23 cellular contexts compared by ENCODE assay signal in genomic region chr21:34732388-34732821, GRCh38.
"Had no signal": no experiment of that assay in that cellular context is flagged by ENCODE, and none has a peak within 500 bp of the region (broad histone marks: within the 10 kb centered on the region; RNA-seq: fewer than 3 reads in every experiment).

No MANE protein-coding gene starts in this region.

- H3K9me3 ChIP-seq: tibial artery, uterus had no signal

- FAIRE-seq: frontal cortex had no signal

- H3K4me3 ChIP-seq: lung, tibial artery, uterus had no signal

- H3K27ac Mint-ChIP-seq: activated CD4-positive, alpha-beta T cell treated with anti-CD3 and anti-CD28 coated beads, Interleukin-2, amount 10 ng/mL, durations not matched to agents 7 days and 5 days; activated naive CD4-positive, alpha-beta T cell treated with anti-CD3 and anti-CD28 coated beads, Interleukin-2, amount 10 ng/mL, durations not matched to agents 7 days and 5 days; activated naive CD8-positive, alpha-beta T cell treated with anti-CD3 and anti-CD28 coated beads, Interleukin-2, amount 50 U/mL, for 24 hours; nephron progenitor cell had no signal

- H3K27me3 ChIP-seq: tibial artery, uterus had no signal

- H3K4me1 Mint-ChIP-seq: activated CD4-positive, alpha-beta T cell treated with anti-CD3 and anti-CD28 coated beads, Interleukin-2, amount 10 ng/mL, durations not matched to agents 7 days and 5 days; activated naive CD4-positive, alpha-beta T cell treated with anti-CD3 and anti-CD28 coated beads, Interleukin-2, amount 10 ng/mL, durations not matched to agents 7 days and 5 days; activated naive CD8-positive, alpha-beta T cell treated with anti-CD3 and anti-CD28 coated beads, Interleukin-2, amount 50 U/mL, for 24 hours; nephron progenitor cell had no signal

- H3K4me3 Mint-ChIP-seq: activated CD4-positive, alpha-beta T cell treated with anti-CD3 and anti-CD28 coated beads, Interleukin-2, amount 10 ng/mL, durations not matched to agents 7 days and 5 days; activated naive CD4-positive, alpha-beta T cell treated with anti-CD3 and anti-CD28 coated beads, Interleukin-2, amount 10 ng/mL, durations not matched to agents 7 days and 5 days; activated naive CD8-positive, alpha-beta T cell treated with anti-CD3 and anti-CD28 coated beads, Interleukin-2, amount 50 U/mL, for 24 hours; activated T-cell treated with anti-CD3 and anti-CD28 coated beads, Interleukin-2, amount 50 U/mL, for 4 hours; nephron progenitor cell had no signal

- ATAC-seq: activated CD4-positive, CD25-positive, alpha-beta regulatory T cell treated with anti-CD3 and anti-CD28 coated beads, Interleukin-2, amount 50 U/mL, for 24 hours; activated naive CD8-positive, alpha-beta T cell treated with anti-CD3 and anti-CD28 coated beads, Interleukin-2, amount 50 U/mL, for 24 hours; activated T-cell treated with anti-CD3 and anti-CD28 coated beads, Interleukin-2, amount 50 U/mL, for 4 hours; stimulated activated naive CD8-positive, alpha-beta T cell treated with anti-CD3 and anti-CD28 coated beads, Interleukin-15, Interleukin-2, amounts not matched to agents 100 U/mL and 50 U/mL, for 24 hours had no signal

- H3K36me3 Mint-ChIP-seq: activated naive CD4-positive, alpha-beta T cell treated with anti-CD3 and anti-CD28 coated beads, Interleukin-2, amount 10 ng/mL, durations not matched to agents 7 days and 5 days had no signal

- H3K4me1 ChIP-seq: uterus had no signal

- H3K36me3 ChIP-seq: tibial artery, uterus had no signal

- H3K9me3 Mint-ChIP-seq: activated naive CD4-positive, alpha-beta T cell treated with anti-CD3 and anti-CD28 coated beads, Interleukin-2, amount 10 ng/mL, durations not matched to agents 7 days and 5 days; activated naive CD8-positive, alpha-beta T cell treated with anti-CD3 and anti-CD28 coated beads, Interleukin-2, amount 50 U/mL, for 24 hours; activated T-cell treated with anti-CD3 and anti-CD28 coated beads, Interleukin-2, amount 50 U/mL, for 4 hours; nephron progenitor cell had no signal

- DNase-seq: activated CD4-positive, alpha-beta T cell treated with anti-CD3 and anti-CD28 coated beads, Interleukin-2, amount 10 ng/mL, durations not matched to agents 7 days and 5 days; activated CD8-positive, alpha-beta memory T cell treated with anti-CD3 and anti-CD28 coated beads, Interleukin-2, amount 50 U/mL, for 4 hours; activated naive CD4-positive, alpha-beta T cell treated with anti-CD3 and anti-CD28 coated beads, Interleukin-2, amount 10 ng/mL, durations not matched to agents 7 days and 5 days; activated naive CD8-positive, alpha-beta T cell treated with anti-CD3 and anti-CD28 coated beads, Interleukin-2, amount 50 U/mL, for 24 hours; activated T-cell treated with anti-CD3 and anti-CD28 coated beads, Interleukin-2, amount 50 U/mL, for 4 hours; aorta; effector CD4-positive, alpha-beta T cell; hypothalamus; islet precursor cell; midbrain; nephron progenitor cell; nucleus accumbens; posterior cingulate gyrus; stimulated activated CD4-positive, alpha-beta T cell treated with anti-CD3 and anti-CD28 coated beads, Interleukin-12 subunit alpha, Interleukin-12 subunit beta, amount 100 ng/mL, for 4 hours; stimulated activated CD4-positive, alpha-beta T cell treated with anti-CD3 and anti-CD28 coated beads, Interleukin-2, amount 100 ng/mL, for 24 hours; stimulated activated naive CD8-positive, alpha-beta T cell treated with anti-CD3 and anti-CD28 coated beads, Interleukin-15, Interleukin-2, amounts not matched to agents 100 U/mL and 50 U/mL, for 24 hours; substantia nigra; T1000; uterus had no signal

- H3K27ac ChIP-seq: tibial artery, uterus had no signal
